ENCODE assay signal across 1 cellular context in genomic region chr13:70339738-70340137, GRCh38.
TF ChIP-seq lines count a peak whose summit lies in the region.

No MANE protein-coding gene starts in this region.

TF ChIP-seq in H1, 55 proteins besides CTCF, POLR2A, EP300 and RAD21 (continued from another document):
- TF ChIP-seq TEAD4 (IDR thresholded peaks at IDR 0.05; ENCODE audit: low read depth, low read length), result no peak
- no peak for TF ChIP-seq TAF7 (optimal IDR thresholded peaks at IDR 0.05; ENCODE audit: borderline replicate concordance, low read depth, low read length)
- no peak for TF ChIP-seq KDM5A (IDR thresholded peaks at IDR 0.05; ENCODE audit: low read length)
- no peak for TF ChIP-seq POLR2AphosphoS5 (IDR thresholded peaks at IDR 0.05; ENCODE audit: low read depth, low read length)
- no peak for TF ChIP-seq RNF2 (IDR thresholded peaks at IDR 0.05; ENCODE audit: borderline replicate concordance, low read depth, low read length, missing control alignments, poor library complexity, severe bottlenecking)
- TF ChIP-seq BRCA1 (IDR thresholded peaks at IDR 0.05; ENCODE audit: low read depth, low read length), result no peak
- TF ChIP-seq SRF (IDR thresholded peaks at IDR 0.05; ENCODE audit: low read depth, low read length), result no peak
- TF ChIP-seq CEBPB (IDR thresholded peaks at IDR 0.05; ENCODE audit: low read depth, low read length), result no peak
- no peak for TF ChIP-seq YY1 (IDR thresholded peaks at IDR 0.05; ENCODE audit: low read depth, low read length)
- no peak for TF ChIP-seq CHD1 (IDR thresholded peaks at IDR 0.05; ENCODE audit: low read depth, low read length)
